Comparison of ENCODE assay signal across 20 cellular contexts in genomic region chr1:34412597-34413392, GRCh38.
"Had no signal": no experiment of that assay in that cellular context is flagged by ENCODE, and none has a peak within 500 bp of the region (broad histone marks: within the 10 kb centered on the region; RNA-seq: fewer than 3 reads in every experiment).

No MANE protein-coding gene starts in this region.

- H3K9me3 ChIP-seq: esophagus squamous epithelium, gastroesophageal sphincter, ovary, right atrium auricular region, sigmoid colon, stomach, uterus had no signal

- ATAC-seq: gastroesophageal sphincter; left cardiac atrium; naive thymus-derived CD4-positive, alpha-beta T cell had no signal

- H3K36me3 ChIP-seq: esophagus squamous epithelium, gastroesophageal sphincter, ovary, right atrium auricular region, sigmoid colon, stomach, uterus had no signal

- H3K27me3 ChIP-seq: esophagus squamous epithelium, ovary, right atrium auricular region, stomach, uterus had no signal

- DNase-seq: cerebellar nuclear complex; effector CD8-positive, alpha-beta T cell; esophagus squamous epithelium; foreskin fibroblast; glutamatergic neuron; kidney; left cardiac atrium; mammary epithelial cell; naive thymus-derived CD4-positive, alpha-beta T cell; ovary; sigmoid colon; stimulated activated CD4-positive, alpha-beta T cell treated with anti-CD3 and anti-CD28 coated beads, Interleukin-12 subunit alpha, Interleukin-12 subunit beta, amount 100 ng/mL, for 4 hours; stimulated activated naive CD4-positive, alpha-beta T cell; stomach; substantia nigra; uterus had no signal

- H3K4me3 ChIP-seq: esophagus squamous epithelium, gastroesophageal sphincter, ovary, right atrium auricular region, sigmoid colon, skin epidermis, stomach, uterus had no signal

- H3K27ac ChIP-seq: epithelial cell of prostate, esophagus squamous epithelium, gastroesophageal sphincter, ovary, right atrium auricular region, sigmoid colon, skin epidermis, stomach, uterus had no signal

- H3K4me1 ChIP-seq: gastroesophageal sphincter, right atrium auricular region, sigmoid colon, uterus had no signal
